Comparison of ENCODE assay signal across 1 cellular context in the genomic region with DNA sequence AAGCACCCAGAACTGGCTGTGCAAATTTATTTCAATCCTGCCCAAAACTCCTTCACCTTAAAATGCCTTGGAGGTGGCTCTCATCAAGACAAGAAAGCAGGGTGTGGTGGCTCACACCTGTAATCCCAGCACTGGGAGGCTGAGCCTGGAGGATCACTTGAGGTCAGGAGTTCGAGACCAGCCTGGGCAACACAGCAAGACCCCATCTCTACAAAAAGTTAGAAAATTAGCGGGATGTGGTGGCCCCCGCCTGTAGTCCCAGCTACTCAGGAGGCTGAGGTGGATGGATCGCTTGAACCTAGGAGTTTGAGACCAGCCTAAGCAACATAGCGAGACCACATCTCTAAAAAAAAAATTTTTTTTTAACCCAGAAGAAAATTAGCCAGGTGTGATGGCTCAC.
TF ChIP-seq lines count a peak whose summit lies in the region.

No MANE protein-coding gene starts in this region.

TF ChIP-seq in A549, 52 proteins besides CTCF, POLR2A, EP300 and RAD21 (continued from another document):
- TF ChIP-seq ESRRA (IDR thresholded peaks at IDR 0.05; ENCODE audit: borderline replicate concordance, low read length) (no peak), MAZ (IDR thresholded peaks at IDR 0.05; ENCODE audit: borderline replicate concordance, low read depth, low read length) (no peak)
- TF ChIP-seq, protein P1, sequence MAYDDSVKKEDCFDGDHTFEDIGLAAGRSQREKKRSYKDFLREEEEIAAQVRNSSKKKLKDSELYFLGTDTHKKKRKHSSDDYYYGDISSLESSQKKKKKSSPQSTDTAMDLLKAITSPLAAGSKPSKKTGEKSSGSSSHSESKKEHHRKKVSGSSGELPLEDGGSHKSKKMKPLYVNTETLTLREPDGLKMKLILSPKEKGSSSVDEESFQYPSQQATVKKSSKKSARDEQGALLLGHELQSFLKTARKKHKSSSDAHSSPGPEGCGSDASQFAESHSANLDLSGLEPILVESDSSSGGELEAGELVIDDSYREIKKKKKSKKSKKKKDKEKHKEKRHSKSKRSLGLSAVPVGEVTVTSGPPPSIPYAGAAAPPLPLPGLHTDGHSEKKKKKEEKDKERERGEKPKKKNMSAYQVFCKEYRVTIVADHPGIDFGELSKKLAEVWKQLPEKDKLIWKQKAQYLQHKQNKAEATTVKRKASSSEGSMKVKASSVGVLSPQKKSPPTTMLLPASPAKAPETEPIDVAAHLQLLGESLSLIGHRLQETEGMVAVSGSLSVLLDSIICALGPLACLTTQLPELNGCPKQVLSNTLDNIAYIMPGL (CRISPR knock-in tag; IDR thresholded peaks at IDR 0.05; ENCODE audit: borderline replicate concordance): no peak
TF ChIP-seq in A549: peak in this region for 0.
